In genomic region chr1:109546311-109547109, GRCh38 we compare ENCODE assay signal across 8 cellular contexts. TPM values are rescaled to one million over a fixed set of nuclear protein-coding genes. Genes with fewer than 3 reads are reported as not detected.
DNase-seq lines count a peak whose midpoint lies in the region; ATAC-seq and TF ChIP-seq lines count a peak whose summit lies in the region.

No MANE protein-coding gene starts in this region.

- 32 to 40% (median 34%) methylated on average over 5 of the region's 5 CpGs for WGBS in psoas muscle, 3 donors

- H3K4me3 ChIP-seq in HFF-Myc (replicated peaks; ENCODE audit: low read depth, low read length), result peak overlapping the region; percentile 97; the same call in 1 of the 2 replicates
- H3K4me3 ChIP-seq in ascending aorta, result peak overlapping the region; percentile 83 to 92
- peak overlapping the region in 1 of 2 donors; percentile 89 for H3K4me3 ChIP-seq in right atrium auricular region
- H3K4me3 ChIP-seq in psoas muscle, result peak overlapping the region; percentile 90

- intact Hi-C loops in ascending aorta (cut with DNase I), result loop anchor here (1.0 to 5.0 kb wide), 2 partner anchors 96 to 227 kb away; no protein-coding TSS in a partner anchor
- intact Hi-C loops in psoas muscle (cut with DNase I), result loop anchor here (5.0 kb wide), 4 partner anchors 71 to 436 kb away; partner anchors contain the start of genes AHCYL1 (in 2 of the 2), AMPD2 (in 2 of the 2) and GNAT2 (in 2 of the 2)

- H3K27me3 ChIP-seq in ascending aorta (no peaks in the 10 kb centered on the region), right atrium auricular region (no peaks in the 10 kb centered on the region), psoas muscle (ENCODE audit: insufficient read depth in 3 of 3, low read length in 2 of 3) (no peaks in the 10 kb centered on the region)

- H3K36me3 ChIP-seq in ascending aorta (no peaks in the 10 kb centered on the region), right atrium auricular region (no peaks in the 10 kb centered on the region), psoas muscle (ENCODE audit: insufficient read depth in 1 of 2, low read depth in 1 of 2) (no peaks in the 10 kb centered on the region)

- DNase-seq in DMS153 (lab: John Stamatoyannopoulos, UW), result peak; percentile 80
- DNase-seq in HFF-Myc (ENCODE audit: extremely low read depth, low read depth), result peak; percentile 78
- DNase-seq in NCI-H146 treated with DMSO at 0.1 percent for 48 hours (lab: John Stamatoyannopoulos, UW; ENCODE audit: unreplicated experiment), result peak; percentile 76
- peak; percentile 57 to 89 (median 82) for DNase-seq in T-helper 2 cell
- DNase-seq in ascending aorta (ENCODE audit: low spot score in 2 of 2), result peak in 1 of 2 donors; percentile 96
- DNase-seq in right atrium auricular region (ENCODE audit: low spot score), result peak; percentile 91
- peak; percentile 85 to 91 for DNase-seq in psoas muscle
- DNase-seq in ureter (ENCODE audit: low spot score), result peak; percentile 92

- peak; percentile 64 to 76 (median 70) for ATAC-seq in psoas muscle

- H3K4me1 ChIP-seq in ascending aorta (peaks cover 0 to 19% of the 10 kb centered on the region in 2 donors), right atrium auricular region (peaks cover 0 to 43% of the 10 kb centered on the region in 2 donors), psoas muscle (peaks cover 20% of the 10 kb centered on the region)

- TF ChIP-seq CTCF in HFF-Myc (IDR thresholded peaks at IDR 0.05; ENCODE audit: low read depth, low read length, missing control alignments), result peak; percentile 79
- TF ChIP-seq CTCF in ascending aorta (IDR thresholded peaks at IDR 0.05), result peak; percentile 82 to 87 (median 82)
- TF ChIP-seq CTCF in right atrium auricular region (IDR thresholded peaks at IDR 0.05), result peak; percentile 63 to 93
- TF ChIP-seq CTCF in psoas muscle (IDR thresholded peaks at IDR 0.05), result peak; percentile 89

- H3K27ac ChIP-seq in ascending aorta (peak overlapping the region; percentile 94 to 95), right atrium auricular region (peak overlapping the region; percentile 94 to 96), psoas muscle (peak overlapping the region; percentile 95)

- H3K9me3 ChIP-seq in ascending aorta, result no peaks in the 10 kb centered on the region
- no peaks in the 10 kb centered on the region for H3K9me3 ChIP-seq in right atrium auricular region
- H3K9me3 ChIP-seq in psoas muscle, result no peaks in the 10 kb centered on the region

RNA-seq across cellular contexts. Expression of gene GNAI3, which starts 1.9 kb away (rescaled TPM):
- 2.8 TPM for total RNA-seq in ascending aorta
- 1 to 10 TPM; 2.6 to 2.8 TPM for total RNA-seq in right atrium auricular region
- 1 to 10 TPM; 1.4 to 2.3 (median 1.7) TPM for total RNA-seq in psoas muscle
- polyA plus RNA-seq in psoas muscle, result 1 to 10 TPM in 2 of 3 donors, under 1 TPM in 1; 0.96 to 2.9 (median 1.5) TPM
- 6.6 TPM for total RNA-seq in ureter

RNA-seq across cellular contexts. Expression of gene GPR61, which starts 6.8 kb away (rescaled TPM):
- total RNA-seq in ascending aorta, result not detected
- total RNA-seq in right atrium auricular region, result under 1 TPM; 0.11 to 0.16 TPM
- total RNA-seq in psoas muscle, result 1 to 10 TPM in 1 of 4 donors, under 1 TPM in 1, not detected in 2; 0.18 to 1.4 TPM
- polyA plus RNA-seq in psoas muscle, result under 1 TPM in 1 of 3 donors, not detected in 2; 0.10 TPM
- not detected for total RNA-seq in ureter

RNA-seq across cellular contexts. Expression of gene AMIGO1, which starts 37.0 kb away (rescaled TPM):
- 4.7 TPM for total RNA-seq in ascending aorta
- 10 to 100 TPM; 11.0 to 15.1 TPM for total RNA-seq in right atrium auricular region
- 10 to 100 TPM in 3 of 4 donors, 1 to 10 TPM in 1; 8.7 to 16.6 (median 11.4) TPM for total RNA-seq in psoas muscle
- polyA plus RNA-seq in psoas muscle, result 10 to 100 TPM in 1 of 3 donors, 1 to 10 TPM in 2; 3.1 to 16.0 (median 8.0) TPM
- 6.0 TPM for total RNA-seq in ureter

RNA-seq across cellular contexts. Expression of gene CYB561D1, which starts 52.6 kb away (rescaled TPM):
- total RNA-seq in ascending aorta (26.8 TPM), right atrium auricular region (1 to 10 TPM; 2.6 to 6.9 TPM), psoas muscle (1 to 10 TPM; 2.4 to 4.0 (median 3.7) TPM), ureter (10.5 TPM)
- polyA plus RNA-seq in psoas muscle, result 10 to 100 TPM in 1 of 3 donors, 1 to 10 TPM in 2; 1.8 to 15.0 (median 3.5) TPM
